Comparison of ENCODE assay signal across 8 cellular contexts in genomic region chrX:10636337-10636736, GRCh38. TPM values are rescaled to one million over a fixed set of nuclear protein-coding genes. Genes with fewer than 3 reads are reported as not detected.
DNase-seq lines count a peak whose midpoint lies in the region; ATAC-seq and TF ChIP-seq lines count a peak whose summit lies in the region.

No MANE protein-coding gene starts in this region.

- WGBS in adrenal gland, 4 donors = 0 to 18% (median 6%) methylated on average over 3 of the region's 3 CpGs

- intact Hi-C loops in adrenal gland (cut with DNase I) (loop anchor here in 1 of 2 donors (10.0 kb wide), 1 partner anchor 452 kb away; no protein-coding TSS in a partner anchor), upper lobe of right lung (cut with DNase I) (no loop called here)

- TF ChIP-seq CTCF in AG04449 (IDR thresholded peaks at IDR 0.05; ENCODE audit: insufficient read depth, low read length, missing control alignments) = peak; percentile 52
- TF ChIP-seq CTCF in adrenal gland (IDR thresholded peaks at IDR 0.05) = peak; percentile 27 to 67 (median 62)
- peak; percentile 55 for TF ChIP-seq CTCF in upper lobe of right lung (IDR thresholded peaks at IDR 0.05)

- H3K4me1 ChIP-seq in adrenal gland (replicated peaks in 1 of 2) = no peaks in the 10 kb centered on the region
- no peaks in the 10 kb centered on the region for H3K4me1 ChIP-seq in upper lobe of right lung

- ATAC-seq in upper lobe of right lung (peak; percentile 77), HG03108 (IDR thresholded peaks at IDR 0.05; ENCODE audit: unreplicated experiment) (no peak)

- H3K4me3 ChIP-seq in AG04449 (ENCODE audit: low read depth, low read length) (no peak overlapping the region), adrenal gland (peak overlapping the region in 1 of 4 donors; percentile 6), upper lobe of right lung (no peak overlapping the region)

- no peak for TF ChIP-seq POLR2A in adrenal gland (IDR thresholded peaks at IDR 0.05)

- H3K36me3 ChIP-seq in adrenal gland (replicated peaks in 1 of 2) (no peaks in the 10 kb centered on the region), upper lobe of right lung (no peaks in the 10 kb centered on the region)

- H3K27ac ChIP-seq in adrenal gland = no peak overlapping the region
- no peak overlapping the region for H3K27ac ChIP-seq in upper lobe of right lung

- no peak for DNase-seq in AG04449 (ENCODE audit: low read depth, low spot score)
- DNase-seq in HT-29 (ENCODE audit: low spot score) = peak; percentile 47
- peak; percentile 21 to 68 (median 42) for DNase-seq in adrenal gland
- peak; percentile 64 for DNase-seq in iris pigment epithelial cell (ENCODE audit: low read depth)
- DNase-seq in upper lobe of right lung = no peak
- DNase-seq in SIG-M5 (lab: John Stamatoyannopoulos, UW) = no peak
- no peak for DNase-seq in GF-D8 (lab: John Stamatoyannopoulos, UW)

- H3K27me3 ChIP-seq in adrenal gland = no peaks in the 10 kb centered on the region
- no peaks in the 10 kb centered on the region for H3K27me3 ChIP-seq in upper lobe of right lung

- H3K9me3 ChIP-seq in adrenal gland (replicated peaks in 1 of 3) (no peaks in the 10 kb centered on the region), upper lobe of right lung (no peaks in the 10 kb centered on the region)

- POLR2A ChIA-PET in AG04449 (lab: Yijun Ruan, JAX) = no interaction called here

- CTCF ChIA-PET in AG04449 (lab: Yijun Ruan, JAX) = interaction anchor here (0.5 to 3.9 kb wide), 12 partner anchors 16 to 502 kb away, joined by 3 to 79 read pairs (median 3); partner anchors contain the start of gene MID1

RNA-seq across cellular contexts. Expression of gene MID1, which starts 16.0 kb away (rescaled TPM):
- 5.5 and 5.7 TPM in 2 replicates for total RNA-seq in HT-29 (2014; rRNA removed; shearing (Covaris generic))
- total RNA-seq in adrenal gland (10 to 100 TPM in 4 of 8 donors, 1 to 10 TPM in 4; 6.5 to 19.4 (median 10.6) TPM), upper lobe of right lung (24.5 TPM)
- polyA plus RNA-seq in adrenal gland = 1 to 10 TPM; 3.6 to 5.4 (median 3.7) TPM

Comparison
In these comparisons a context has a peak if more than half of its experiments do, and no peak if none do; other contexts are left out.
1. DNase-seq: peak in HT-29 (single experiment), adrenal gland (7 of 7) and iris pigment epithelial cell (single experiment); none in AG04449 (single experiment), upper lobe of right lung (single experiment), SIG-M5 (single experiment) and GF-D8 (single experiment).
2. Peak in every context shown above with its lines, with median percentiles within 50 percentile points of each other: CTCF ChIP-seq.